ENCODE assay signal across 10 cellular contexts in genomic region chr5:151497391-151498002, GRCh38.
"Had no signal": no experiment of that assay in that cellular context is flagged by ENCODE, and none has a peak within 500 bp of the region (broad histone marks: within the 10 kb centered on the region; RNA-seq: fewer than 3 reads in every experiment).

No MANE protein-coding gene starts in this region.

- H3K27me3 ChIP-seq: brain microvascular endothelial cell, heart right ventricle had no signal

- DNase-seq: activated CD4-positive, CD25-positive, alpha-beta regulatory T cell treated with anti-CD3 and anti-CD28 coated beads, Interleukin-2, amount 50 U/mL, for 72 hours; activated naive CD8-positive, alpha-beta T cell treated with anti-CD3 and anti-CD28 coated beads for 36 hours; brain microvascular endothelial cell; effector CD8-positive, alpha-beta T cell; heart right ventricle; naive B cell; T1000 had no signal

- H3K4me3 ChIP-seq: heart right ventricle had no signal

- ATAC-seq: heart right ventricle; left lobe of liver; stimulated activated effector memory CD8-positive, alpha-beta T cell treated with anti-CD3 and anti-CD28 coated beads, Interleukin-12 subunit alpha, Interleukin-12 subunit beta, amount 100 ng/mL, for 72 hours had no signal

- H3K27ac ChIP-seq: brain microvascular endothelial cell, heart right ventricle had no signal

- H3K79me2 ChIP-seq: parathyroid adenoma had no signal

- H3K4me1 ChIP-seq: parathyroid adenoma had no signal

- H3K9ac ChIP-seq: parathyroid adenoma had no signal

- H3K36me3 ChIP-seq: brain microvascular endothelial cell, heart right ventricle had no signal
